Comparison of ENCODE assay signal across 15 cellular contexts in the genomic region with DNA sequence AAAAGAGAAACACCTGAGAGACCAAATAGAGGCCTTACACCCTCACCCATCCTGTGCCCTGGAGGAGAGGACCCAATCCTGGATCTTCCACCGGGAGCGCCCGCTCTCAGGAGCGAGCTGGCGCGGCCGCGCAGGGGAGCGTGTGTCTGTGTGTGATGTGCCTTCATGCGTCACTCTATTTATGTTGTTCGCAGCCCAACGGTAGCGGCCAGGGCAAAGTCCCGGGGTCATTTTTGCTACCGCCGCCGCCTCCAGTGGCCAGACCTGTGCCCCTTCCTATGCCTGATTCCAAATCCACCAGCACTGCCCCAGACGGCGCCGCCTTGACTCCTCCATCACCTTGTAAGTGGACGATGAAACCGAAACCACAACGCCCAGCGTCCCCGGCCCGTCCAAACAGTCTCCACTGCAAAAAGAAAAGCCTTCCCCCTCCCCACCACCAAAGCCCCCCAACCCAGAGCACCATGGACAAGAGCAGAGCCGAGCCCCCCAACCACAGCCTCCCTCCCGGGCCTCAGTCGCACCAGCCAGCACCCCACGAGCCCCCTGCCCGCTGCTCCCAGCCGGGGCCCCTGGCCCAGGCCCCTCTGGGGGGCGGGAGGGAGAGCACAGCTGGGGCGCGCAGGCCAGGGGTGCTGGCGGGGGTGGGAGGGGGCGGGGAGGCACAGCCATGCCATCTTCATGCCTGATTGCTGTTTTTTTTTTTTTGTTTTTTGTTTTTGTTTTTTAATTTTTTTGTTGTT. TPM values are rescaled to one million over a fixed set of nuclear protein-coding genes. Genes with fewer than 3 reads are reported as not detected.
DNase-seq lines count a peak whose midpoint lies in the region; ATAC-seq and TF ChIP-seq lines count a peak whose summit lies in the region.
"Had no signal": no experiment of that assay in that cellular context is flagged by ENCODE, and none has a peak within 500 bp of the region (broad histone marks: within the 10 kb centered on the region; RNA-seq: fewer than 3 reads in every experiment).

No MANE protein-coding gene starts in this region.

- H3K27me3 ChIP-seq in dorsolateral prefrontal cortex, result no peaks in the 10 kb centered on the region
- no peaks in the 10 kb centered on the region for H3K27me3 ChIP-seq in right lobe of liver
- no peaks in the 10 kb centered on the region for H3K27me3 ChIP-seq in tibial artery

- H3K9me3 ChIP-seq in right lobe of liver, result no peaks in the 10 kb centered on the region
- H3K9me3 ChIP-seq in tibial artery, result no peaks in the 10 kb centered on the region
- no peaks in the 10 kb centered on the region for H3K9me3 ChIP-seq in OCI-LY7 (ENCODE audit: low read length)

- H3K36me3 ChIP-seq in right lobe of liver (no peaks in the 10 kb centered on the region), tibial artery (peaks cover 10 to 50% (median 11%) of the 10 kb centered on the region in 3 donors), OCI-LY7 (ENCODE audit: insufficient read depth, low read length) (no peaks in the 10 kb centered on the region)

- intact Hi-C loops in dorsolateral prefrontal cortex (cut with DNase I) (no loop called here), right lobe of liver (cut with DNase I) (no loop called here), tibial artery (cut with DNase I; ENCODE audit: low total_unique reads) (no loop called here), OCI-LY7 (cut with micrococcal nuclease; ENCODE audit: unreplicated experiment) (no loop called here)

- H3K4me2 ChIP-seq in OCI-LY7 (ENCODE audit: low read length), result no peak overlapping the region

- 80% methylated on average over 1 of the region's 37 CpGs for WGBS in right lobe of liver (ENCODE audit: insufficient coverage, low coverage, low lambda C conversion rate, missing lambda C conversion rate)

- H3K79me2 ChIP-seq in OCI-LY7 (ENCODE audit: insufficient read depth, low read depth, low read length), result no peaks in the 10 kb centered on the region

- DNase-seq in dorsolateral prefrontal cortex (no peak), right lobe of liver (peak; percentile 65 to 85 (median 78)), tibial artery (no peak), OCI-LY7 (ENCODE audit: low spot score) (no peak), NCI-H2029 (lab: John Stamatoyannopoulos, UW) (no peak)
- DNase-seq: ACHN, C1 segment of cervical spinal cord, DMS79, GOT3, KBM-7, NCI-H1105 treated with DMSO at 0.1 percent for 48 hours, NCI-H1694 had no signal

- POLR2A ChIA-PET in OCI-LY7 (lab: Charles Lee), result no interaction called here

- ATAC-seq in right lobe of liver (peak; percentile 68 to 79 (median 74)), GM19455 (IDR thresholded peaks at IDR 0.05; ENCODE audit: unreplicated experiment) (no peak)
- ATAC-seq: Right ventricle myocardium inferior had no signal

- H2AFZ ChIP-seq in OCI-LY7 (ENCODE audit: low read length), result no peak overlapping the region

- no peak for TF ChIP-seq POLR2A in right lobe of liver (IDR thresholded peaks at IDR 0.05)

- H3K4me3 ChIP-seq in dorsolateral prefrontal cortex, result peak overlapping the region in 1 of 59 donors; percentile 15
- peak overlapping the region in 2 of 3 donors; percentile 16 to 21 for H3K4me3 ChIP-seq in right lobe of liver
- peak overlapping the region in 1 of 2 donors; percentile 13 for H3K4me3 ChIP-seq in tibial artery
- no peak overlapping the region for H3K4me3 ChIP-seq in OCI-LY7 (ENCODE audit: low read depth, low read length, poor library complexity, severe bottlenecking)

- H3K27ac ChIP-seq in angular gyrus (ENCODE audit: low read depth, low read length) (peak overlapping the region; percentile 41), dorsolateral prefrontal cortex (peak overlapping the region in 49 of 59 donors; percentile 4 to 100 (median 81)), right lobe of liver (peak overlapping the region in 1 of 3 donors; percentile 44), tibial artery (peak overlapping the region; percentile 90 to 94), OCI-LY7 (ENCODE audit: low read depth, low read length, poor library complexity, severe bottlenecking) (no peak overlapping the region)

- no peaks in the 10 kb centered on the region for H4K20me1 ChIP-seq in OCI-LY7 (ENCODE audit: insufficient read depth, low read length)

- no TSS peak for BruUV-seq in OCI-LY7 (replicated peaks; lab: Mats Ljungman, UMichigan)

- no peak for TF ChIP-seq CTCF in dorsolateral prefrontal cortex (IDR thresholded peaks at IDR 0.05 in 54 of 56, conservative IDR thresholded peaks at IDR 0.05 in 2 of 56; ENCODE audit: low read depth in 1 of 56, partially characterized antibody in 56 of 56)
- no peak for TF ChIP-seq CTCF in right lobe of liver (IDR thresholded peaks at IDR 0.05)
- TF ChIP-seq CTCF in tibial artery (IDR thresholded peaks at IDR 0.05), result no peak
- TF ChIP-seq CTCF in OCI-LY7 (conservative IDR thresholded peaks at IDR 0.05; ENCODE audit: low read length), result no peak

- CTCF ChIA-PET in OCI-LY7 (lab: Charles Lee; ENCODE audit: unreplicated experiment), result interaction anchor here (0.6 kb wide), 1 partner anchor 17 kb away, joined by 3 read pairs; no protein-coding TSS in a partner anchor

- H3K4me1 ChIP-seq in right lobe of liver (peaks cover 0 to 27% (median 3%) of the 10 kb centered on the region in 4 donors), tibial artery (peaks cover 14 to 85% (median 62%) of the 10 kb centered on the region in 4 donors), OCI-LY7 (ENCODE audit: insufficient read depth, low read length, poor library complexity, severe bottlenecking) (no peaks in the 10 kb centered on the region)

- no peaks in the 10 kb centered on the region for H3K9me2 ChIP-seq in OCI-LY7 (ENCODE audit: insufficient read depth, low read length)

RNA-seq across cellular contexts. Expression of a gene that starts 14.7 kb away (rescaled TPM):
- 10 to 100 TPM in 2 of 120 experiments, 1 to 10 TPM in 118; 1.0 to 11.8 (median 4.5) TPM for total RNA-seq in dorsolateral prefrontal cortex
- total RNA-seq in right lobe of liver, result 1 to 10 TPM; 1.1 to 3.7 (median 2.3) TPM
- total RNA-seq in OCI-LY7 (2014; rRNA removed; shearing (Covaris generic)), result 66.8 and 75.5 TPM in 2 replicates
- total RNA-seq in OCI-LY7 (2022), result 70.4 and 72.5 TPM in 2 replicates

RNA-seq across cellular contexts. Expression of a gene that starts 28.6 kb away (rescaled TPM):
- total RNA-seq in dorsolateral prefrontal cortex, result 10 to 100 TPM; 30.6 to 70.9 (median 40.8) TPM
- total RNA-seq in right lobe of liver, result 10 to 100 TPM; 15.0 to 20.5 (median 17.2) TPM
- total RNA-seq in OCI-LY7 (2014; rRNA removed; shearing (Covaris generic)), result 39.2 and 56.8 TPM in 2 replicates
- 38.2 and 50.4 TPM in 2 replicates for total RNA-seq in OCI-LY7 (2022)

RNA-seq across cellular contexts. Expression of a gene that starts 30.1 kb away (rescaled TPM):
- 100 to 1,000 TPM in 5 of 120 experiments, 10 to 100 TPM in 115; 54.8 to 122 (median 79.3) TPM for total RNA-seq in dorsolateral prefrontal cortex
- 10 to 100 TPM; 19.2 to 30.3 (median 26.4) TPM for total RNA-seq in right lobe of liver
- 46.5 and 56.3 TPM in 2 replicates for total RNA-seq in OCI-LY7 (2014; rRNA removed; shearing (Covaris generic))
- 40.4 and 52.9 TPM in 2 replicates for total RNA-seq in OCI-LY7 (2022)

Comparison
In these comparisons a context has a peak if more than half of its experiments do, and no peak if none do; other contexts are left out.
1. DNase-seq: peak in right lobe of liver (3 of 3); none in dorsolateral prefrontal cortex (0 of 10), tibial artery (0 of 2), OCI-LY7 (single experiment) and NCI-H2029 (single experiment).
2. RNA of a gene that starts 14.7 kb away (total RNA-seq): 66.8 to 75.5 TPM in OCI-LY7; 1.0 to 11.8 TPM in dorsolateral prefrontal cortex and 1.1 to 3.7 TPM in right lobe of liver; every median in the first group is over 4 times any median in the second.